Comparison of ENCODE assay signal across 35 cellular contexts in the genomic region with DNA sequence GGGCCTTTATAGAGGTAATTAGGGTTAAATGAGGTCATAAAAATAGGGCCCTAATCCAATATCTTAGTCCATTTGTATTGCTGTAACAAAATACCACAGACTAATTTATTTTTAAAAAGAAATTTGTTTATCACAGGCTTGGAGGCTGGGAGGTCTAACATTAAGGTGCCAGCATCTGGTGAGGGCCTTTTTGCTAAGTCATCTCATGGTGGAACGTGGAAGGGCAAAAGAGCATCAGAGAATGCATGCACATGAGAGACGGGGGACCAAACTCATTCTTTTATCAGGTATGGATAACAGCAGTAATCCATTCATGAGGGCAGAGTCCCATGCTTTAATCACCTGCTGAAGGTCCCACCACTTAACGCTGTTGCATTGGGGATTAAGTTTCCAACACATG.
"Had no signal": no experiment of that assay in that cellular context is flagged by ENCODE, and none has a peak within 500 bp of the region (broad histone marks: within the 10 kb centered on the region; RNA-seq: fewer than 3 reads in every experiment).

No MANE protein-coding gene starts in this region.

- H3K27me3 ChIP-seq: MG63 had no signal

- H3K9me3 ChIP-seq: MG63 had no signal

- H3K36me3 ChIP-seq: MG63 had no signal

- H3K4me3 ChIP-seq: MG63 had no signal

- DNase-seq: Kasumi-1, MG63, MM.1S, MV-4-11, NCI-H1048, NCI-H1092, NCI-H1092 treated with DMSO at 0.1 percent for 48 hours, NCI-H1105, NCI-H1105 treated with DMSO at 0.1 percent for 48 hours, NCI-H1417, NCI-H1417 treated with DMSO at 0.1 percent for 48 hours, NCI-H1436, NCI-H1436 treated with DMSO at 0.1 percent for 48 hours, NCI-H146, NCI-H1694, NCI-H1694 treated with DMSO at 0.1 percent for 48 hours, NCI-H187, NCI-H187 treated with DMSO at 0.1 percent for 48 hours, NCI-H1930, NCI-H2029, NCI-H2029 treated with DMSO at 0.1 percent for 48 hours, NCI-H2081, NCI-H2081 treated with DMSO at 0.1 percent for 48 hours, NCI-H2107, NCI-H2171, NCI-H2171 treated with DMSO at 0.1 percent for 48 hours, NCI-H2227 treated with DMSO at 0.1 percent for 48 hours, NCI-H226, NCI-H345, NCI-H446, NCI-H446 treated with DMSO at 0.1 percent for 48 hours, NCI-H510A, NCI-H510A treated with DMSO at 0.1 percent for 48 hours, NCI-H524, NCI-H524 treated with DMSO at 0.1 percent for 48 hours had no signal
